In the genomic region with DNA sequence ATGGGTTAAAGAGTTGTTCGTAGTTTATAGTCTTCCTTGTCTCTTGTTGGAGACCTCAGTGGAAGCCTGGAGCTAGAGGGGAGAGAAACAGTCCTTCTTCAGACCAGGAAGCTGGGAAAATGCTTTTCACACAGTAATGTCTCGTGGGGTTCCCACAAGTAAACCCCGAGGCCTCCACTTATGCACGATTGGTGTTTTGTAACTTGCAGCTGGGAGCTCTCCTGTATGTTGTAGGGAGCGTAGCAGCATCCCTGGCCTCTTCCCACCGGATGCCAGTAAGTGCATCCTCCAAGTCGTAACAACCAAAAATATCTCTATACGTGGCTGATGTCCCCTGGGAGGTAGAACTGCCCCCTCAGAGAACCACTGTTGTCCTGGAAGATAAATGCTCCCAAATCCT, we compare ENCODE assay signal across 20 cellular contexts. TPM values are rescaled to one million over a fixed set of nuclear protein-coding genes. Genes with fewer than 3 reads are reported as not detected.
DNase-seq lines count a peak whose midpoint lies in the region; ATAC-seq and TF ChIP-seq lines count a peak whose summit lies in the region.
"Had no signal": no experiment of that assay in that cellular context is flagged by ENCODE, and none has a peak within 500 bp of the region (broad histone marks: within the 10 kb centered on the region; RNA-seq: fewer than 3 reads in every experiment).

No MANE protein-coding gene starts in this region.

- H3K4me1 ChIP-seq in HUES6 (ENCODE audit: control insufficient read depth, insufficient read depth, low read length), result peaks cover 37% of the 10 kb centered on the region

- no peak overlapping the region for H3K4me3 ChIP-seq in HUES6 (ENCODE audit: low read depth, low read length)
- H3K4me3 ChIP-seq: GM23248, SJSA1 had no signal

- POLR2A ChIA-PET in CD4-positive, alpha-beta T cell (lab: Charles Lee), result no interaction called here

- no peaks in the 10 kb centered on the region for H3K27me3 ChIP-seq in CD4-positive, alpha-beta T cell (ENCODE audit: control insufficient read depth, insufficient read depth, low read length)
- no peaks in the 10 kb centered on the region for H3K27me3 ChIP-seq in HUES6 (ENCODE audit: control insufficient read depth, insufficient read depth, low read length)
- H3K27me3 ChIP-seq: SJSA1 had no signal

- no peaks in the 10 kb centered on the region for H3K9me3 Mint-ChIP-seq in CD4-positive, alpha-beta T cell
- no peaks in the 10 kb centered on the region for H3K9me3 Mint-ChIP-seq in activated T-helper 2 cell treated with anti-CD3 and anti-CD28 coated beads, Interferon-gamma antibody, Interleukin-2, Interleukin-4, amounts not matched to agents 10 μg/mL and 5 μg/mL and 100 μg/mL, durations not matched to agents 14 hours and 24 hours and 36 hours
- H3K9me3 Mint-ChIP-seq in nephron (no peaks in the 10 kb centered on the region), mesothelial cell of epicardium (no peaks in the 10 kb centered on the region), nephron progenitor cell (no peaks in the 10 kb centered on the region)
- H3K9me3 Mint-ChIP-seq: CD8-positive, alpha-beta memory T cell; HFFc6 had no signal

- H3K4me3 Mint-ChIP-seq in CD4-positive, alpha-beta T cell, result peak overlapping the region; percentile 63
- no peak overlapping the region for H3K4me3 Mint-ChIP-seq in activated T-helper 2 cell treated with anti-CD3 and anti-CD28 coated beads, Interferon-gamma antibody, Interleukin-2, Interleukin-4, amounts not matched to agents 10 μg/mL and 5 μg/mL and 100 μg/mL, durations not matched to agents 14 hours and 24 hours and 36 hours (ENCODE audit: low read depth)
- H3K4me3 Mint-ChIP-seq in nephron (peak overlapping the region; percentile 6 to 68 (median 16)), mesothelial cell of epicardium (no peak overlapping the region), nephron progenitor cell (no peak overlapping the region)
- H3K4me3 Mint-ChIP-seq: B cell, HFFc6 had no signal

- H3K4me1 Mint-ChIP-seq in CD4-positive, alpha-beta T cell (ENCODE audit: low read depth), result peaks cover 29% of the 10 kb centered on the region
- H3K4me1 Mint-ChIP-seq in activated T-helper 2 cell treated with anti-CD3 and anti-CD28 coated beads, Interferon-gamma antibody, Interleukin-2, Interleukin-4, amounts not matched to agents 10 μg/mL and 5 μg/mL and 100 μg/mL, durations not matched to agents 14 hours and 24 hours and 36 hours (ENCODE audit: low read depth), result peaks cover 32% of the 10 kb centered on the region
- peaks cover 22% of the 10 kb centered on the region for H3K4me1 Mint-ChIP-seq in nephron
- peaks cover 23% of the 10 kb centered on the region for H3K4me1 Mint-ChIP-seq in mesothelial cell of epicardium
- H3K4me1 Mint-ChIP-seq in nephron progenitor cell, result peaks cover 63% of the 10 kb centered on the region

- H3K27ac Mint-ChIP-seq in CD4-positive, alpha-beta T cell, result no peak overlapping the region
- peak overlapping the region; percentile 5 for H3K27ac Mint-ChIP-seq in activated T-helper 2 cell treated with anti-CD3 and anti-CD28 coated beads, Interferon-gamma antibody, Interleukin-2, Interleukin-4, amounts not matched to agents 10 μg/mL and 5 μg/mL and 100 μg/mL, durations not matched to agents 14 hours and 24 hours and 36 hours
- H3K27ac Mint-ChIP-seq in nephron (no peak overlapping the region), mesothelial cell of epicardium (no peak overlapping the region), nephron progenitor cell (no peak overlapping the region)
- H3K27ac Mint-ChIP-seq: B cell, HFFc6 had no signal

- no peaks in the 10 kb centered on the region for H3K9me3 ChIP-seq in CD4-positive, alpha-beta T cell (ENCODE audit: control insufficient read depth, low read length)
- H3K9me3 ChIP-seq in HUES6 (ENCODE audit: control insufficient read depth, insufficient read depth, low read depth, low read length), result no peaks in the 10 kb centered on the region
- H3K9me3 ChIP-seq: SJSA1 had no signal

- TF ChIP-seq CTCF in CD4-positive, alpha-beta T cell (IDR thresholded peaks at IDR 0.05), result no peak
- TF ChIP-seq CTCF in nephron (IDR thresholded peaks at IDR 0.05; ENCODE audit: unreplicated experiment in 3 of 3), result no peak
- no peak for TF ChIP-seq CTCF in mesothelial cell of epicardium (IDR thresholded peaks at IDR 0.05; ENCODE audit: unreplicated experiment)
- TF ChIP-seq CTCF in nephron progenitor cell (IDR thresholded peaks at IDR 0.05), result no peak

- no peak overlapping the region for H3K27ac ChIP-seq in CD4-positive, alpha-beta T cell (ENCODE audit: low read depth, low read length)
- H3K27ac ChIP-seq in HUES6 (ENCODE audit: low read depth, low read length), result peak overlapping the region; percentile 12; the same call in 1 of the 2 replicates
- H3K27ac ChIP-seq: GM23248, SJSA1 had no signal

- no peaks in the 10 kb centered on the region for H3K27me3 Mint-ChIP-seq in CD4-positive, alpha-beta T cell
- no peaks in the 10 kb centered on the region for H3K27me3 Mint-ChIP-seq in activated T-helper 2 cell treated with anti-CD3 and anti-CD28 coated beads, Interferon-gamma antibody, Interleukin-2, Interleukin-4, amounts not matched to agents 10 μg/mL and 5 μg/mL and 100 μg/mL, durations not matched to agents 14 hours and 24 hours and 36 hours (ENCODE audit: low read depth)
- H3K27me3 Mint-ChIP-seq in nephron (ENCODE audit: low read depth) (no peaks in the 10 kb centered on the region), mesothelial cell of epicardium (ENCODE audit: low read depth) (no peaks in the 10 kb centered on the region), nephron progenitor cell (ENCODE audit: low read depth, poor library complexity) (no peaks in the 10 kb centered on the region)
- H3K27me3 Mint-ChIP-seq: B cell; CD8-positive, alpha-beta memory T cell had no signal

- H3K36me3 ChIP-seq in HUES6 (ENCODE audit: control insufficient read depth, insufficient read depth, low read length), result peaks cover 35% of the 10 kb centered on the region

- intact Hi-C loops in CD4-positive, alpha-beta T cell (cut with DNase I, micrococcal nuclease), result loop anchor here in 1 of 2 experiments (10.0 kb wide), 2 partner anchors 389 to 1219 kb away; partner anchors contain the start of genes FEM1A, SAFB and SAFB2
- intact Hi-C loops in activated T-helper 2 cell treated with anti-CD3 and anti-CD28 coated beads, Interferon-gamma antibody, Interleukin-2, Interleukin-4, amounts not matched to agents 10 μg/mL and 5 μg/mL and 100 μg/mL, durations not matched to agents 14 hours and 24 hours and 36 hours (cut with micrococcal nuclease), result loop anchor here (10.0 kb wide), 1 partner anchor 49 kb away; the partner anchor contains the start of gene UBXN6

- no peak for DNase-seq in CD4-positive, alpha-beta T cell
- DNase-seq in activated T-helper 2 cell treated with anti-CD3 and anti-CD28 coated beads, Interferon-gamma antibody, Interleukin-2, Interleukin-4, amounts not matched to agents 10 μg/mL and 5 μg/mL and 100 μg/mL, durations not matched to agents 14 hours and 24 hours and 36 hours (ENCODE audit: low spot score), result no peak
- DNase-seq in NCI-H2196 treated with DMSO at 0.1 percent for 48 hours (lab: John Stamatoyannopoulos, UW; ENCODE audit: unreplicated experiment), result no peak
- no peak for DNase-seq in mesothelial cell of epicardium (ENCODE audit: low spot score in 2 of 2, unreplicated experiment in 2 of 2)
- DNase-seq in nephron progenitor cell, result no peak
- DNase-seq: CD8-positive, alpha-beta memory T cell; DMS79; GM23248; HFFc6; IMR-90; NCI-H1417 treated with DMSO at 0.1 percent for 48 hours; NCI-H2029; NCI-H2171 treated with DMSO at 0.1 percent for 48 hours; NCI-H748 treated with DMSO at 0.1 percent for 48 hours; PC-3 had no signal

- no peak for ATAC-seq in CD4-positive, alpha-beta T cell (ENCODE audit: poor library complexity)
- no peak for ATAC-seq in HG02610 (IDR thresholded peaks at IDR 0.05; ENCODE audit: unreplicated experiment)
- ATAC-seq: PC-3 had no signal

- H3K9ac ChIP-seq in HUES6 (ENCODE audit: low read length), result no peak overlapping the region
- H3K9ac ChIP-seq: GM23248 had no signal

- H3K36me3 Mint-ChIP-seq in CD4-positive, alpha-beta T cell (ENCODE audit: low read depth), result peaks cover 16% of the 10 kb centered on the region
- H3K36me3 Mint-ChIP-seq in activated T-helper 2 cell treated with anti-CD3 and anti-CD28 coated beads, Interferon-gamma antibody, Interleukin-2, Interleukin-4, amounts not matched to agents 10 μg/mL and 5 μg/mL and 100 μg/mL, durations not matched to agents 14 hours and 24 hours and 36 hours (ENCODE audit: low read depth), result peaks cover 38% of the 10 kb centered on the region
- peaks cover 16% of the 10 kb centered on the region for H3K36me3 Mint-ChIP-seq in nephron (ENCODE audit: low read depth)
- peaks cover 4% of the 10 kb centered on the region for H3K36me3 Mint-ChIP-seq in mesothelial cell of epicardium
- peaks cover 32% of the 10 kb centered on the region for H3K36me3 Mint-ChIP-seq in nephron progenitor cell (ENCODE audit: low read depth)

- CTCF ChIA-PET in CD4-positive, alpha-beta T cell (lab: Charles Lee), result no interaction called here

RNA-seq across cellular contexts. Expression of gene CHAF1A, which starts 3.5 kb away (rescaled TPM):
- 10 to 100 TPM; 27.5 to 27.8 TPM for total RNA-seq in CD4-positive, alpha-beta T cell
- total RNA-seq in activated T-helper 2 cell treated with anti-CD3 and anti-CD28 coated beads, Interferon-gamma antibody, Interleukin-2, Interleukin-4, amounts not matched to agents 10 μg/mL and 5 μg/mL and 100 μg/mL, durations not matched to agents 14 hours and 24 hours and 36 hours, result 81.9 and 87.8 TPM in 2 replicates
- 30.9 to 35.1 TPM (median 33.1 TPM) in 3 replicates for total RNA-seq in mesothelial cell of epicardium

RNA-seq across cellular contexts. Expression of gene SH3GL1, which starts 5.6 kb away (rescaled TPM):
- 10 to 100 TPM; 39.3 to 40.9 TPM for total RNA-seq in CD4-positive, alpha-beta T cell
- 49.2 and 56.3 TPM in 2 replicates for total RNA-seq in activated T-helper 2 cell treated with anti-CD3 and anti-CD28 coated beads, Interferon-gamma antibody, Interleukin-2, Interleukin-4, amounts not matched to agents 10 μg/mL and 5 μg/mL and 100 μg/mL, durations not matched to agents 14 hours and 24 hours and 36 hours
- 89.9 to 91.7 TPM (median 90.1 TPM) in 3 replicates for total RNA-seq in mesothelial cell of epicardium

RNA-seq across cellular contexts. Expression of gene UBXN6, which starts 51.6 kb away (rescaled TPM):
- total RNA-seq in CD4-positive, alpha-beta T cell, result 10 to 100 TPM; 54.5 to 58.4 TPM
- total RNA-seq in activated T-helper 2 cell treated with anti-CD3 and anti-CD28 coated beads, Interferon-gamma antibody, Interleukin-2, Interleukin-4, amounts not matched to agents 10 μg/mL and 5 μg/mL and 100 μg/mL, durations not matched to agents 14 hours and 24 hours and 36 hours, result 51.7 and 52.8 TPM in 2 replicates
- total RNA-seq in mesothelial cell of epicardium, result 67.7 to 71.0 TPM (median 69.9 TPM) in 3 replicates

Comparison
In these comparisons a context has a peak if more than half of its experiments do, and no peak if none do; other contexts are left out.
1. H3K4me3 Mint-ChIP-seq: peak in CD4-positive, alpha-beta T cell (single experiment) and nephron (3 of 3); none in activated T-helper 2 cell treated with anti-CD3 and anti-CD28 coated beads, Interferon-gamma antibody, Interleukin-2, Interleukin-4, amounts not matched to agents 10 μg/mL and 5 μg/mL and 100 μg/mL, durations not matched to agents 14 hours and 24 hours and 36 hours (single experiment), mesothelial cell of epicardium (single experiment) and nephron progenitor cell (single experiment).